9 cellular contexts compared by ENCODE assay signal in genomic region chr18:3604260-3604625, GRCh38.
A peak's percentile ranks its signal among the peaks of the same experiment; 100 is the strongest.
DNase-seq lines count a peak whose midpoint lies in the region; ATAC-seq and TF ChIP-seq lines count a peak whose summit lies in the region.
"Had no signal": no experiment of that assay in that cellular context is flagged by ENCODE, and none has a peak within 500 bp of the region (broad histone marks: within the 10 kb centered on the region; RNA-seq: fewer than 3 reads in every experiment).

No MANE protein-coding gene starts in this region.

- intact Hi-C loops in lower lobe of right lung (cut with DNase I) (no loop called here), posterior vena cava (cut with DNase I) (no loop called here)

- no peaks in the 10 kb centered on the region for H3K27me3 Mint-ChIP-seq in T-cell

- peaks cover 8 to 22% (median 13%) of the 10 kb centered on the region in 3 donors for H3K4me1 Mint-ChIP-seq in T-cell

- no peaks in the 10 kb centered on the region for H3K27me3 ChIP-seq in lower lobe of right lung (ENCODE audit: low read depth)

- H3K36me3 ChIP-seq in lower lobe of right lung, result no peaks in the 10 kb centered on the region

- H3K4me3 Mint-ChIP-seq in T-cell, result no peak overlapping the region
- H3K4me3 Mint-ChIP-seq: T-helper 1 cell treated with Interleukin-12 subunit alpha and Interleukin-12 subunit beta and Interleukin-4 antibody, amounts not matched to agents 30 μg/mL and 1 μg/mL, for 36 hours had no signal

- DNase-seq in T-cell (no peak), lower lobe of right lung (no peak), erythroblast (lab: John Stamatoyannopoulos, UW) (no peak), posterior vena cava (ENCODE audit: low spot score) (no peak), DMS114 treated with DMSO at 0.1 percent for 48 hours (lab: John Stamatoyannopoulos, UW; ENCODE audit: unreplicated experiment) (no peak), LoVo (ENCODE audit: low spot score) (no peak)

- ATAC-seq in GM18867 (IDR thresholded peaks at IDR 0.05; ENCODE audit: unreplicated experiment) (peak; percentile 30), HG02870 (IDR thresholded peaks at IDR 0.05; ENCODE audit: unreplicated experiment) (peak; percentile 26), T-cell (replicated peaks in 1 of 4) (peak; percentile 15 to 31 (median 21)), lower lobe of right lung (peak in 1 of 2 donors; percentile 1)

- TF ChIP-seq CTCF in lower lobe of right lung (IDR thresholded peaks at IDR 0.05), result no peak

- no peak for TF ChIP-seq POLR2A in erythroblast (IDR thresholded peaks at IDR 0.05; ENCODE audit: low read length)

- H3K4me3 ChIP-seq in lower lobe of right lung, result peak overlapping the region; percentile 43

- peaks cover 33% of the 10 kb centered on the region for H3K4me1 ChIP-seq in lower lobe of right lung

- H3K9me3 ChIP-seq in lower lobe of right lung, result no peaks in the 10 kb centered on the region

- no peak overlapping the region for H3K27ac Mint-ChIP-seq in T-cell
- H3K27ac Mint-ChIP-seq: T-helper 1 cell treated with Interleukin-12 subunit alpha and Interleukin-12 subunit beta and Interleukin-4 antibody, amounts not matched to agents 30 μg/mL and 1 μg/mL, for 36 hours had no signal

- POLR2A ChIA-PET in T-cell (lab: Charles Lee), result interaction anchor here in 1 of 2 donors (1.0 to 2.5 kb wide), 2 partner anchors 10 to 307 kb away, joined by 3 to 24 read pairs; no protein-coding TSS in a partner anchor

- peak overlapping the region; percentile 87 for H3K27ac ChIP-seq in lower lobe of right lung

- no peaks in the 10 kb centered on the region for H3K9me3 Mint-ChIP-seq in T-cell
- H3K9me3 Mint-ChIP-seq: T-helper 1 cell treated with Interleukin-12 subunit alpha and Interleukin-12 subunit beta and Interleukin-4 antibody, amounts not matched to agents 30 μg/mL and 1 μg/mL, for 36 hours had no signal

- H3K36me3 Mint-ChIP-seq in T-cell, result no peaks in the 10 kb centered on the region

- CTCF ChIA-PET in T-cell (lab: Charles Lee), result interaction anchor here (0.9 to 2.5 kb wide), 6 partner anchors 9 to 323 kb away, joined by 3 to 33 read pairs (median 4); no protein-coding TSS in a partner anchor
